ENCODE assay signal across 8 cellular contexts in the genomic region with DNA sequence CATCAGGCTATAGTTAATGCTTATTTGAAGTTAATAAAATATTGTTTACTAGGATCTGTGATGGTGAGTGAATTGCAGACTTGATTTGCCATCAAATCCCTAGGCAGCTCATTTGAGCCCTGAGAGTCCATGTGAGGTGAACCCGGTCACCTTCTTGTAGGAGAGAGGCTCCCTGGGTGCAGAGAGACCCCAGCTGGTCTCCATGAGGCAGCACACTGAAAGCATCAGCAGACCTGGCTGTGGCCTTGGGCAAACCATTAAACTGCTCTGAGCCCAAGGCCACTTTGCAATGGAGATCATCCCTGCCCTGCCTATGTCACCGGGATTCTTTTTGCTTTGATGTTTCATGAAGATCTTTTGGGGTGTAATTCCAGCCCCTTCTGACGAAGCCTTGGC.
DNase-seq lines count a peak whose midpoint lies in the region; ATAC-seq, FAIRE-seq and TF ChIP-seq lines count a peak whose summit lies in the region.

No MANE protein-coding gene starts in this region.

- in situ Hi-C loops in HepG2 (cut with HindIII; ENCODE audit: extremely low pct_ligation_motif_present, low pct_unique_long_range_greater_than_20kb), result loop anchor here (5.0 to 10.0 kb wide), 2 partner anchors 121 to 188 kb away; partner anchors contain the start of gene MICAL2

- no peak overlapping the region for H2AFZ ChIP-seq in HepG2 (ENCODE audit: low read length)

- H3K27me3 Mint-ChIP-seq in T-helper 17 cell, result no peaks in the 10 kb centered on the region

- H3K79me2 ChIP-seq in HepG2 (ENCODE audit: insufficient read depth, low read length), result no peaks in the 10 kb centered on the region

- H3K27me3 ChIP-seq in HepG2 (ENCODE audit: control insufficient read depth in 1 of 2, insufficient read depth in 2 of 2, low read length in 2 of 2), result no peaks in the 10 kb centered on the region
- no peaks in the 10 kb centered on the region for H3K27me3 ChIP-seq in right lobe of liver
- H3K27me3 ChIP-seq in heart right ventricle, result no peaks in the 10 kb centered on the region
- H3K27me3 ChIP-seq in upper lobe of left lung, result no peaks in the 10 kb centered on the region

- peaks cover 26% of the 10 kb centered on the region for H3K4me1 ChIP-seq in HepG2 (ENCODE audit: insufficient read depth, low read length)
- H3K4me1 ChIP-seq in right lobe of liver, result peaks cover 0 to 14% (median 5%) of the 10 kb centered on the region in 4 donors
- peaks cover 6 to 72% (median 42%) of the 10 kb centered on the region in 9 donors for H3K4me1 ChIP-seq in heart right ventricle
- peaks cover 7 to 43% (median 22%) of the 10 kb centered on the region in 4 donors for H3K4me1 ChIP-seq in upper lobe of left lung

- POLR2A ChIA-PET in HepG2 (lab: Yijun Ruan, JAX), result no interaction called here

- H3K4me3 Mint-ChIP-seq in T-helper 17 cell, result peak overlapping the region; percentile 66

- TF ChIP-seq RAD21 in HepG2 (CRISPR knock-in tag; IDR thresholded peaks at IDR 0.05), result peak; percentile 50; the same call in 1 of the 2 replicates

- no peak overlapping the region for H3K9ac ChIP-seq in HepG2 (ENCODE audit: insufficient read depth, low read depth, low read length)

- H3K36me3 Mint-ChIP-seq in T-helper 17 cell (ENCODE audit: low read depth), result peaks cover 5% of the 10 kb centered on the region

- peak; percentile 75 for FAIRE-seq in HepG2 (lab: Jason Lieb, UNC)

- peaks cover 30% of the 10 kb centered on the region for H3K4me1 Mint-ChIP-seq in T-helper 17 cell

- H4K20me1 ChIP-seq in HepG2 (ENCODE audit: insufficient read depth, low read length), result no peaks in the 10 kb centered on the region

- no TSS peak for BruUV-seq in HepG2 (replicated peaks; lab: Mats Ljungman, UMichigan)

- H3K36me3 ChIP-seq in HepG2 (replicated peaks in 1 of 2; ENCODE audit: control insufficient read depth in 1 of 2, insufficient read depth in 2 of 2, low read length in 2 of 2) (no peaks in the 10 kb centered on the region), right lobe of liver (peaks cover 0 to 6% (median 2%) of the 10 kb centered on the region in 4 donors), heart right ventricle (peaks cover 0 to 74% (median 13%) of the 10 kb centered on the region in 9 donors), upper lobe of left lung (peaks cover 6 to 30% (median 12%) of the 10 kb centered on the region in 4 donors)

- peak overlapping the region; percentile 33; the same call in 1 of the 2 replicates for H3K4me2 ChIP-seq in HepG2 (ENCODE audit: low read depth, low read length)

- ATAC-seq in HepG2 (peak; percentile 95), right lobe of liver (no peak), T-helper 17 cell (peak; percentile 18), heart right ventricle (peak in 7 of 8 donors; percentile 11 to 67 (median 39)), upper lobe of left lung (ENCODE audit: low FRiP score in 2 of 2) (no peak)

- TF ChIP-seq EP300 in HepG2 (IDR thresholded peaks at IDR 0.05; ENCODE audit: low read depth in 2 of 2, low read length in 2 of 2), result no peak
- TF ChIP-seq EP300 in HepG2 (CRISPR knock-in tag; IDR thresholded peaks at IDR 0.05; ENCODE audit: borderline replicate concordance), result no peak
- TF ChIP-seq EP300 in upper lobe of left lung (IDR thresholded peaks at IDR 0.05), result no peak

- DNase-seq in HepG2 (ENCODE audit: low spot score), result peak; percentile 69
- no peak for DNase-seq in right lobe of liver
- no peak for DNase-seq in T-helper 17 cell
- no peak for DNase-seq in heart right ventricle
- no peak for DNase-seq in upper lobe of left lung
- no peak for DNase-seq in SIG-M5 treated with dmso at 0.1 percent for 504 hours (lab: John Stamatoyannopoulos, UW; ENCODE audit: unreplicated experiment)
- no peak for DNase-seq in C1 segment of cervical spinal cord (lab: John Stamatoyannopoulos, UW)
- no peak for DNase-seq in HPDE6-E6E7 (ENCODE audit: extremely low spot score)

- TF ChIP-seq POLR2A in HepG2 (IDR thresholded peaks at IDR 0.05; ENCODE audit: insufficient read depth in 1 of 2, low read depth in 2 of 2, low read length in 2 of 2), result no peak
- no peak for TF ChIP-seq POLR2A in right lobe of liver (IDR thresholded peaks at IDR 0.05)
- no peak for TF ChIP-seq POLR2A in upper lobe of left lung (IDR thresholded peaks at IDR 0.05)

- TF ChIP-seq CTCF in HepG2 (CRISPR knock-in tag; IDR thresholded peaks at IDR 0.05), result peak; percentile 90
- TF ChIP-seq CTCF in right lobe of liver (IDR thresholded peaks at IDR 0.05), result no peak
- peak in 4 of 9 donors; percentile 12 to 44 (median 40) for TF ChIP-seq CTCF in heart right ventricle (IDR thresholded peaks at IDR 0.05)
- TF ChIP-seq CTCF in upper lobe of left lung (IDR thresholded peaks at IDR 0.05), result no peak

- H3K4me3 ChIP-seq in HepG2 (replicated peaks in 1 of 3; ENCODE audit: insufficient read depth in 1 of 3, low read depth in 2 of 3, low read length in 3 of 3), result no peak overlapping the region
- H3K4me3 ChIP-seq in right lobe of liver, result no peak overlapping the region
- no peak overlapping the region for H3K4me3 ChIP-seq in heart right ventricle
- no peak overlapping the region for H3K4me3 ChIP-seq in upper lobe of left lung

- no peak overlapping the region for H3K27ac ChIP-seq in HepG2 (ENCODE audit: extremely low read length, insufficient read depth, low read length)
- no peak overlapping the region for H3K27ac ChIP-seq in right lobe of liver
- peak overlapping the region in 8 of 10 donors; percentile 24 to 74 (median 50) for H3K27ac ChIP-seq in heart right ventricle
- peak overlapping the region; percentile 7 to 83 (median 64) for H3K27ac ChIP-seq in upper lobe of left lung

- H3K27ac Mint-ChIP-seq in T-helper 17 cell, result peak overlapping the region; percentile 90

- H3K9me3 ChIP-seq in HepG2 (ENCODE audit: low read length), result no peaks in the 10 kb centered on the region
- H3K9me3 ChIP-seq in right lobe of liver, result no peaks in the 10 kb centered on the region
- no peaks in the 10 kb centered on the region for H3K9me3 ChIP-seq in T-helper 17 cell (ENCODE audit: control insufficient read depth, low read length, poor library complexity, severe bottlenecking)
- H3K9me3 ChIP-seq in heart right ventricle, result no peaks in the 10 kb centered on the region
- H3K9me3 ChIP-seq in upper lobe of left lung, result no peaks in the 10 kb centered on the region

- 25% methylated on average over 2 of the region's 3 CpGs for WGBS in HepG2 (ENCODE audit: low lambda C conversion rate)
- no CpG with 5 or more reads among the region's 3 CpGs for WGBS in right lobe of liver (ENCODE audit: insufficient coverage, low coverage, low lambda C conversion rate, missing lambda C conversion rate)
- 77 to 89% methylated on average over 3 of the region's 3 CpGs for WGBS in heart right ventricle, 2 donors
- 82 to 85% methylated on average over 3 of the region's 3 CpGs for WGBS in upper lobe of left lung, 2 donors

- CTCF ChIA-PET in HepG2 (lab: Yijun Ruan, JAX; ENCODE audit: low intra/inter-chr PET ratio, low total read pairs), result interaction anchor here (1.4 to 3.0 kb wide), 6 partner anchors 46 to 191 kb away, joined by 3 to 57 read pairs (median 9); partner anchors contain the start of gene MICAL2

- intact Hi-C loops in HepG2 (cut with micrococcal nuclease; ENCODE audit: unreplicated experiment) (loop anchor here (5.0 to 10.0 kb wide), 4 partner anchors 71 to 301 kb away; no protein-coding TSS in a partner anchor), right lobe of liver (cut with DNase I) (no loop called here), heart right ventricle (cut with DNase I) (loop anchor here in 9 of 10 donors (2.0 to 10.0 kb wide), 11 partner anchors 42 to 188 kb away; partner anchors contain the start of gene MICAL2 (in 4 of the 9))

TF ChIP-seq in HepG2, 621 proteins besides CTCF, POLR2A, EP300 and RAD21 (continues in another document):
- TF ChIP-seq SAP130 (CRISPR knock-in tag; IDR thresholded peaks at IDR 0.05; ENCODE audit: low read depth), result peak; percentile 28; the same call in 1 of the 2 replicates
- 0 out of 2 replicates have a peak, but pooled peaks have one; percentile 20 for TF ChIP-seq FOSL2 (CRISPR knock-in tag; IDR thresholded peaks at IDR 0.05)
- TF ChIP-seq HNF4A (CRISPR knock-in tag; IDR thresholded peaks at IDR 0.05), result peak; percentile 33; the same call in 1 of the 2 replicates
- TF ChIP-seq, protein P1, sequence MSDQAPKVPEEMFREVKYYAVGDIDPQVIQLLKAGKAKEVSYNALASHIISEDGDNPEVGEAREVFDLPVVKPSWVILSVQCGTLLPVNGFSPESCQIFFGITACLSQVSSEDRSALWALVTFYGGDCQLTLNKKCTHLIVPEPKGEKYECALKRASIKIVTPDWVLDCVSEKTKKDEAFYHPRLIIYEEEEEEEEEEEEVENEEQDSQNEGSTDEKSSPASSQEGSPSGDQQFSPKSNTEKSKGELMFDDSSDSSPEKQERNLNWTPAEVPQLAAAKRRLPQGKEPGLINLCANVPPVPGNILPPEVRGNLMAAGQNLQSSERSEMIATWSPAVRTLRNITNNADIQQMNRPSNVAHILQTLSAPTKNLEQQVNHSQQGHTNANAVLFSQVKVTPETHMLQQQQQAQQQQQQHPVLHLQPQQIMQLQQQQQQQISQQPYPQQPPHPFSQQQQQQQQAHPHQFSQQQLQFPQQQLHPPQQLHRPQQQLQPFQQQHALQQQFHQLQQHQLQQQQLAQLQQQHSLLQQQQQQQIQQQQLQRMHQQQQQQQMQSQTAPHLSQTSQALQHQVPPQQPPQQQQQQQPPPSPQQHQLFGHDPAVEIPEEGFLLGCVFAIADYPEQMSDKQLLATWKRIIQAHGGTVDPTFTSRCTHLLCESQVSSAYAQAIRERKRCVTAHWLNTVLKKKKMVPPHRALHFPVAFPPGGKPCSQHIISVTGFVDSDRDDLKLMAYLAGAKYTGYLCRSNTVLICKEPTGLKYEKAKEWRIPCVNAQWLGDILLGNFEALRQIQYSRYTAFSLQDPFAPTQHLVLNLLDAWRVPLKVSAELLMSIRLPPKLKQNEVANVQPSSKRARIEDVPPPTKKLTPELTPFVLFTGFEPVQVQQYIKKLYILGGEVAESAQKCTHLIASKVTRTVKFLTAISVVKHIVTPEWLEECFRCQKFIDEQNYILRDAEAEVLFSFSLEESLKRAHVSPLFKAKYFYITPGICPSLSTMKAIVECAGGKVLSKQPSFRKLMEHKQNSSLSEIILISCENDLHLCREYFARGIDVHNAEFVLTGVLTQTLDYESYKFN (CRISPR knock-in tag; conservative IDR thresholded peaks at IDR 0.05), result 0 out of 2 replicates have a peak, but pooled peaks have one; percentile 21
- TF ChIP-seq, protein P2, sequence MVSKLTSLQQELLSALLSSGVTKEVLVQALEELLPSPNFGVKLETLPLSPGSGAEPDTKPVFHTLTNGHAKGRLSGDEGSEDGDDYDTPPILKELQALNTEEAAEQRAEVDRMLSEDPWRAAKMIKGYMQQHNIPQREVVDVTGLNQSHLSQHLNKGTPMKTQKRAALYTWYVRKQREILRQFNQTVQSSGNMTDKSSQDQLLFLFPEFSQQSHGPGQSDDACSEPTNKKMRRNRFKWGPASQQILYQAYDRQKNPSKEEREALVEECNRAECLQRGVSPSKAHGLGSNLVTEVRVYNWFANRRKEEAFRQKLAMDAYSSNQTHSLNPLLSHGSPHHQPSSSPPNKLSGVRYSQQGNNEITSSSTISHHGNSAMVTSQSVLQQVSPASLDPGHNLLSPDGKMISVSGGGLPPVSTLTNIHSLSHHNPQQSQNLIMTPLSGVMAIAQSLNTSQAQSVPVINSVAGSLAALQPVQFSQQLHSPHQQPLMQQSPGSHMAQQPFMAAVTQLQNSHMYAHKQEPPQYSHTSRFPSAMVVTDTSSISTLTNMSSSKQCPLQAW (CRISPR knock-in tag; IDR thresholded peaks at IDR 0.05), result peak; percentile 51; the same call in 1 of the 2 replicates
- no peak for TF ChIP-seq FLYWCH1 (CRISPR knock-in tag; IDR thresholded peaks at IDR 0.05)

Comparison
In these comparisons a context has a peak if more than half of its experiments do, and no peak if none do; other contexts are left out.
1. ATAC-seq: peak in HepG2 (single experiment), T-helper 17 cell (single experiment) and heart right ventricle (7 of 8); none in right lobe of liver (0 of 4) and upper lobe of left lung (0 of 2).
2. intact Hi-C loops: an anchor here in HepG2 (5.0 to 10.0 kb wide) and heart right ventricle (2.0 to 10.0 kb wide); none called in right lobe of liver.
3. H3K27ac ChIP-seq: peak in heart right ventricle (8 of 10) and upper lobe of left lung (4 of 4); none in HepG2 (single experiment) and right lobe of liver (0 of 3).